1 cellular context compared by ENCODE assay signal in the genomic region with DNA sequence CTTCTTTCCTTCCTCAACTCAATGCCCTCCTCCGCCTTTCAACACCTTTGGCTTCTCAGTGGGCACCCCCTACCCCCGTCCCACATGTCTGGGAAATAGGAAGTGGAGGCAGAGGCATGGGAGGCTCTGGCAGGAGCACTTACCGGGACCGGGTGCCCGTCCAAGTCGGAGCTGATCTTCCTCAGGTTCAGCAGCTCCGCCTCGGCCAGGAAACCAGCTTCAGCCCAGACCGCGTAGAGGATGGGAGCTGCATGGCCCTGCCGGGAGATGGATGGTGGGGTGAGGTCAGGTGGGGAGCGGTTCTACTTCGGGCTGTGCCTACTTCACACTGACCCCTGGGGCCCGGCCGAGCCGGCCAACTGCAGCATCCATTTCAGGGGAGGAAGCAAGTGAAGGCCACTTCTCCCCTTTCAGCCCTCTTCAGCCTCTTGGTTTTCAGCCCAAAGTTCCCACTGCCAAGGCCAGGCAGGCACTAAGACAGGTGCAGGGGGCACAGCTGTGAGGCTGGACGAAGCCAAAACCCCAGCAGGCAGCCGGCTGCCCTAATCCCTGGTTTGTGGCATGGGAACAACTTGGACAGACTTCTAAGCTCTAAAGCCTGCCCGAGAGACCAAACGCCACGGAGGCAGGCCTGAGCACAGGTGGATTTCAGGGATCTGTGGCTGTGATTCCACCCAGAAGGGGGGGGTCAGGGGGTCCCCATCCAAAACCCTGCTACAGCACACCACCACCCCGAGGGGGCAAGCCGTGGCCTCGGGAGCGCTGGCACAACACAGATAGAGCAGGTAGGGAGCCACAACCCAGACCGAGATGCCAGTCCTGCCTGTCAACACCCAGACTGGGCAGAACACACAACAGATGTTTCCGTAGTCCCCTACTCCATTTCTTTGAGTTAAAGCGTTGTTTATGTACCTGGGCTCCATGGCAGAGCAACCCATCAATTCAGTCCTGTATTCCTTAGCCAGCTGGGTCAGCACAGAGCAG.
TF ChIP-seq lines count a peak whose summit lies in the region.

No MANE protein-coding gene starts in this region.

TF ChIP-seq in H1, 55 proteins besides CTCF, POLR2A, EP300 and RAD21:
- TF ChIP-seq EGR1 (IDR thresholded peaks at IDR 0.05; ENCODE audit: borderline replicate concordance, low read depth, low read length), result no peak
- no peak for TF ChIP-seq CEBPB (IDR thresholded peaks at IDR 0.05; ENCODE audit: low read depth, low read length)
- TF ChIP-seq, protein P1, sequence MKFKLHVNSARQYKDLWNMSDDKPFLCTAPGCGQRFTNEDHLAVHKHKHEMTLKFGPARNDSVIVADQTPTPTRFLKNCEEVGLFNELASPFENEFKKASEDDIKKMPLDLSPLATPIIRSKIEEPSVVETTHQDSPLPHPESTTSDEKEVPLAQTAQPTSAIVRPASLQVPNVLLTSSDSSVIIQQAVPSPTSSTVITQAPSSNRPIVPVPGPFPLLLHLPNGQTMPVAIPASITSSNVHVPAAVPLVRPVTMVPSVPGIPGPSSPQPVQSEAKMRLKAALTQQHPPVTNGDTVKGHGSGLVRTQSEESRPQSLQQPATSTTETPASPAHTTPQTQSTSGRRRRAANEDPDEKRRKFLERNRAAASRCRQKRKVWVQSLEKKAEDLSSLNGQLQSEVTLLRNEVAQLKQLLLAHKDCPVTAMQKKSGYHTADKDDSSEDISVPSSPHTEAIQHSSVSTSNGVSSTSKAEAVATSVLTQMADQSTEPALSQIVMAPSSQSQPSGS (IDR thresholded peaks at IDR 0.05; ENCODE audit: low read length), result no peak
- TF ChIP-seq KDM4A (IDR thresholded peaks at IDR 0.05; ENCODE audit: low read depth, low read length, severe bottlenecking), result no peak
- TF ChIP-seq, protein P2, sequence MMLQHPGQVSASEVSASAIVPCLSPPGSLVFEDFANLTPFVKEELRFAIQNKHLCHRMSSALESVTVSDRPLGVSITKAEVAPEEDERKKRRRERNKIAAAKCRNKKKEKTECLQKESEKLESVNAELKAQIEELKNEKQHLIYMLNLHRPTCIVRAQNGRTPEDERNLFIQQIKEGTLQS (IDR thresholded peaks at IDR 0.05; ENCODE audit: insufficient read depth, low read depth, low read length), result no peak
- TF ChIP-seq SP1 (IDR thresholded peaks at IDR 0.05; ENCODE audit: low read depth, low read length), result no peak
- no peak for TF ChIP-seq TCF12 (IDR thresholded peaks at IDR 0.05; ENCODE audit: low read depth, low read length)
- no peak for TF ChIP-seq TEAD4 (IDR thresholded peaks at IDR 0.05; ENCODE audit: low read depth, low read length)
- no peak for TF ChIP-seq RFX5 (IDR thresholded peaks at IDR 0.05; ENCODE audit: borderline replicate concordance, low read depth, low read length)
- no peak for TF ChIP-seq RXRA (IDR thresholded peaks at IDR 0.05; ENCODE audit: insufficient read depth, low read depth, low read length)
- TF ChIP-seq PHF8 (conservative IDR thresholded peaks at IDR 0.05; ENCODE audit: low read depth, low read length), result no peak
- no peak for TF ChIP-seq FOSL1 (IDR thresholded peaks at IDR 0.05; ENCODE audit: insufficient read depth, low read depth, low read length)
- TF ChIP-seq BACH1 (IDR thresholded peaks at IDR 0.05; ENCODE audit: low read length), result no peak
- no peak for TF ChIP-seq TBP (IDR thresholded peaks at IDR 0.05; ENCODE audit: low read depth, low read length)
- TF ChIP-seq SUZ12 (IDR thresholded peaks at IDR 0.05; ENCODE audit: low read length), result no peak
- no peak for TF ChIP-seq CBX8 (IDR thresholded peaks at IDR 0.05; ENCODE audit: borderline replicate concordance, low read depth, low read length)
TF ChIP-seq in H1: peak in this region for 0.
